In the genomic region with DNA sequence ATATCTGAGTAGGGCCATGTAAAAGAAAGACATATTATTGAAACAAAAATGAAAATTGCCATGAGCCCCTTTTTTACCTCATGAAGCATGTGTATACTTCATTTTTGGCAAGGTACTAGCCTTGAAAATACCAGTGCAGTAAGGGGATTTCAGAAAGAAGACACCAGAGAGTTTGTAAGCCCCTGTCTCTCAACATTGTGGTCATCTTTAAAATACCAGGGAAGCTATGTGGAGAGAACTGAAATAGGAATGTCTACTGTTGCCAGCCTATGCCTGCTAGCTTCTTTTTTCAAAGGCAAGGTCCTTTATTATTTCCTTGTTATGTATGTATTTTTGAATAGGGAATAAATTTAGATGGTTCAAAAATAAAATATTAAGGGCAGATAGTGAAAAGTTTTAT, we compare ENCODE assay signal across 30 cellular contexts.
"Had no signal": no experiment of that assay in that cellular context is flagged by ENCODE, and none has a peak within 500 bp of the region (broad histone marks: within the 10 kb centered on the region; RNA-seq: fewer than 3 reads in every experiment).

No MANE protein-coding gene starts in this region.

- H3K9me3 Mint-ChIP-seq: natural killer cell treated with Interleukin-12 subunit alpha and Interleukin-12 subunit beta and Interleukin-15 and Interleukin-18, amount 100 ng/mL, for 72 hours had no signal

- H3K9ac ChIP-seq: neural progenitor cell, parathyroid adenoma had no signal

- H3K27me3 ChIP-seq: neural progenitor cell, ovary, right lobe of liver, sigmoid colon, spleen, stomach, thyroid gland, tibial nerve, upper lobe of left lung, vagina had no signal

- FAIRE-seq: urothelium cell line had no signal

- H3K4me3 ChIP-seq: neural progenitor cell, ovary, psoas muscle, right lobe of liver, sigmoid colon, skin epidermis, smooth muscle cell, spleen, stomach, thoracic aorta, thyroid gland, tibial nerve, upper lobe of left lung, vagina had no signal

- H3K79me2 ChIP-seq: parathyroid adenoma had no signal

- H2AFZ ChIP-seq: neural progenitor cell, parathyroid adenoma had no signal

- H3K9me3 ChIP-seq: ovary, psoas muscle, right lobe of liver, sigmoid colon, stomach, thoracic aorta, thyroid gland, tibial nerve, upper lobe of left lung, vagina had no signal

- H3K4me2 ChIP-seq: neural progenitor cell, smooth muscle cell had no signal

- H3K36me3 ChIP-seq: neural progenitor cell, ovary, right lobe of liver, sigmoid colon, thoracic aorta, thyroid gland, vagina had no signal

- H3K27ac ChIP-seq: neural progenitor cell, ovary, parathyroid adenoma, psoas muscle, right lobe of liver, sigmoid colon, skin epidermis, spleen, stomach, thoracic aorta, thyroid gland, tibial nerve, upper lobe of left lung, vagina had no signal

- H3K27me3 Mint-ChIP-seq: naive thymus-derived CD8-positive, alpha-beta T cell; natural killer cell treated with Interleukin-12 subunit alpha and Interleukin-12 subunit beta and Interleukin-15 and Interleukin-18, amount 100 ng/mL, for 72 hours; progenitor cell of endocrine pancreas; stimulated activated naive B cell treated with anti-CD40 and anti-IgM and Interleukin-4, amounts not matched to agents 10 μg/mL and 1 μg/mL and 100 μg/mL, for 72 hours; stimulated activated naive CD8-positive, alpha-beta T cell treated with anti-CD3 and anti-CD28 coated beads, Interleukin-15, Interleukin-2, amounts not matched to agents 100 ng/mL and 50 ng/mL, for 24 hours had no signal

- H3K4me1 ChIP-seq: neural progenitor cell, parathyroid adenoma, psoas muscle, right lobe of liver, spleen, thyroid gland, tibial nerve, upper lobe of left lung, vagina had no signal

- H3K4me1 Mint-ChIP-seq: naive thymus-derived CD8-positive, alpha-beta T cell; neural progenitor cell had no signal

- ATAC-seq: naive thymus-derived CD8-positive, alpha-beta T cell; natural killer cell treated with Interleukin-12 subunit alpha and Interleukin-12 subunit beta and Interleukin-15 and Interleukin-18, amount 100 ng/mL, for 72 hours; psoas muscle; right cardiac atrium; right lobe of liver; stimulated activated naive B cell treated with anti-CD40 and anti-IgM and Interleukin-4, amounts not matched to agents 10 μg/mL and 1 μg/mL and 100 μg/mL, for 72 hours had no signal

- H3K27ac Mint-ChIP-seq: naive thymus-derived CD8-positive, alpha-beta T cell; natural killer cell treated with Interleukin-12 subunit alpha and Interleukin-12 subunit beta and Interleukin-15 and Interleukin-18, amount 100 ng/mL, for 72 hours; neural progenitor cell; progenitor cell of endocrine pancreas; stimulated activated naive CD8-positive, alpha-beta T cell treated with anti-CD3 and anti-CD28 coated beads, Interleukin-15, Interleukin-2, amounts not matched to agents 100 ng/mL and 50 ng/mL, for 24 hours had no signal

- DNase-seq: naive thymus-derived CD8-positive, alpha-beta T cell; occipital lobe; ovary; posterior cingulate gyrus; psoas muscle; right cardiac atrium; right lobe of liver; sigmoid colon; spleen; stimulated activated CD4-positive, alpha-beta T cell treated with anti-CD3 and anti-CD28 coated beads, Interleukin-12 subunit alpha, Interleukin-12 subunit beta, amount 100 ng/mL, for 4 hours; stimulated activated CD4-positive, alpha-beta T cell treated with anti-CD3 and anti-CD28 coated beads, Interleukin-1b, Interleukin-23, amount 100 ng/mL, for 48 hours; stimulated activated CD4-positive, alpha-beta T cell treated with anti-CD3 and anti-CD28 coated beads, Interleukin-4, amount 100 ng/mL, for 1 hour; stimulated activated CD4-positive, alpha-beta T cell treated with anti-CD3 and anti-CD28 coated beads, Interleukin-4, amount 100 ng/mL, for 4 hours; stimulated activated CD8-positive, alpha-beta memory T cell treated with anti-CD3 and anti-CD28 coated beads, Interleukin-4, amount 100 ng/mL, for 48 hours; stimulated activated naive B cell treated with anti-CD40 and anti-IgM and Interleukin-4, amounts not matched to agents 10 μg/mL and 1 μg/mL and 100 μg/mL, for 72 hours; stimulated activated naive CD4-positive, alpha-beta T cell treated with Interleukin-2 at 50 U/mL for 16 hours; stomach; thyroid gland; upper lobe of left lung had no signal

- H3K4me3 Mint-ChIP-seq: naive thymus-derived CD8-positive, alpha-beta T cell; natural killer cell treated with Interleukin-12 subunit alpha and Interleukin-12 subunit beta and Interleukin-15 and Interleukin-18, amount 100 ng/mL, for 72 hours; neural progenitor cell; stimulated activated naive B cell treated with anti-CD40 and anti-IgM and Interleukin-4, amounts not matched to agents 10 μg/mL and 1 μg/mL and 100 μg/mL, for 72 hours; stimulated activated naive CD8-positive, alpha-beta T cell treated with anti-CD3 and anti-CD28 coated beads, Interleukin-15, Interleukin-2, amounts not matched to agents 100 ng/mL and 50 ng/mL, for 24 hours had no signal
